28 cellular contexts compared by ENCODE assay signal in the genomic region with DNA sequence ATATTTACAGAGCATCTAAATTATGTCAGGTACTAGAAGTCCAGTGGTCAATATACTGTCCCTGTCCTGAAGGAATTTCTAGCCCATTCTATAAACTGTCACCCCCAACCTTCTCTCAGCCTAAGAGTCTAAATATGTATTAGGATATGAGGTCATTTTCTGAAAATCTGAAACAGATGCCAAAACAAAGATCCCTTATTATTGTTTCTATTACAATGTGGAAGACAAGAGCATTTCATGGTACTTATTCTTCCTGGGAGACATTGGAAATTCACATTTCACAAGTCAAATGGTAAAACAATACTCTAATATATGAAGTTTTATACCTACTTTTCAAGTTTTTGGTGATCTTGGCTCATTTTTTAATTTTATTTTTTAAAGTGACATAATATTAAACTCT. TPM values are rescaled to one million over a fixed set of nuclear protein-coding genes. Genes with fewer than 3 reads are reported as not detected.
"Had no signal": no experiment of that assay in that cellular context is flagged by ENCODE, and none has a peak within 500 bp of the region (broad histone marks: within the 10 kb centered on the region; RNA-seq: fewer than 3 reads in every experiment).

No MANE protein-coding gene starts in this region.

- ATAC-seq: heart right ventricle, T-helper 17 cell had no signal

- H3K4me3 ChIP-seq: breast epithelium, esophagus muscularis mucosa, heart right ventricle, left ventricle myocardium inferior, vagina had no signal

- H3K27me3 ChIP-seq: breast epithelium, esophagus muscularis mucosa, transverse colon, vagina had no signal

- H3K4me1 ChIP-seq: breast epithelium, esophagus muscularis mucosa, heart right ventricle, left ventricle myocardium inferior, vagina had no signal

- H3K27ac ChIP-seq: breast epithelium, esophagus muscularis mucosa, heart right ventricle, left ventricle myocardium inferior, transverse colon, vagina, WERI-Rb-1 had no signal

- H3K36me3 ChIP-seq: breast epithelium, esophagus muscularis mucosa, heart right ventricle, left ventricle myocardium inferior, transverse colon, vagina, WERI-Rb-1 had no signal

- H3K9me3 ChIP-seq: breast epithelium, esophagus muscularis mucosa, heart right ventricle, left ventricle myocardium inferior, transverse colon, vagina had no signal

- DNase-seq: activated CD4-positive, alpha-beta T cell treated with anti-CD3 and anti-CD28 coated beads for 1 hour; activated CD8-positive, alpha-beta memory T cell treated with anti-CD3 and anti-CD28 coated beads for 24 hours; activated CD8-positive, alpha-beta memory T cell treated with anti-CD3 and anti-CD28 coated beads, Interleukin-2, amount 50 U/mL, for 48 hours; activated effector memory CD4-positive, alpha-beta T cell treated with Interleukin-2 at 50 U/mL for 16 hours; activated naive CD4-positive, alpha-beta T cell treated with anti-CD3 and anti-CD28 coated beads, Interleukin-2, amount 50 U/mL, for 16 hours; activated T-cell treated with anti-CD3 and anti-CD28 coated beads, Interleukin-2, amount 50 U/mL, for 48 hours; aorta; effector CD8-positive, alpha-beta T cell; heart right ventricle; left ventricle myocardium inferior; mammary epithelial cell; naive B cell; retina; stimulated activated CD4-positive, alpha-beta T cell treated with anti-CD3 and anti-CD28 coated beads, Interleukin-12 subunit alpha, Interleukin-12 subunit beta, amount 100 ng/mL, for 4 hours; stimulated activated CD4-positive, alpha-beta T cell treated with anti-CD3 and anti-CD28 coated beads, Interleukin-1b, Interleukin-23, amount 100 ng/mL, for 48 hours; stimulated activated CD8-positive, alpha-beta memory T cell treated with anti-CD3 and anti-CD28 coated beads, Interleukin-4, amount 100 ng/mL, for 48 hours; stimulated activated naive CD4-positive, alpha-beta T cell treated with Interleukin-2 at 50 U/mL for 16 hours; T-helper 17 cell; transverse colon; WERI-Rb-1 had no signal

RNA-seq across cellular contexts. Expression of gene CLCA1, which starts 2.6 kb away (rescaled TPM):
- total RNA-seq: heart right ventricle, kidney epithelial cell, mammary epithelial cell, mononuclear cell, neural crest cell, omental fat pad, posterior vena cava, T-helper 17 cell, vagina had no signal
- polyA plus RNA-seq: heart right ventricle, mammary epithelial cell had no signal

RNA-seq across cellular contexts. Expression of gene CLCA2, which starts 47.3 kb away (rescaled TPM):
- total RNA-seq: esophagus muscularis mucosa, kidney epithelial cell, left ventricle myocardium inferior, mononuclear cell, neural crest cell, T-helper 17 cell had no signal
